9 cellular contexts compared by ENCODE assay signal in genomic region chr2:197628043-197628500, GRCh38. TPM values are rescaled to one million over a fixed set of nuclear protein-coding genes. Genes with fewer than 3 reads are reported as not detected.
DNase-seq lines count a peak whose midpoint lies in the region; ATAC-seq lines count a peak whose summit lies in the region.
"Had no signal": no experiment of that assay in that cellular context is flagged by ENCODE, and none has a peak within 500 bp of the region (broad histone marks: within the 10 kb centered on the region; RNA-seq: fewer than 3 reads in every experiment).

No MANE protein-coding gene starts in this region.

- ATAC-seq in GM19463 (IDR thresholded peaks at IDR 0.05; ENCODE audit: unreplicated experiment) (peak; percentile 83), HG03571 (IDR thresholded peaks at IDR 0.05; ENCODE audit: unreplicated experiment) (peak; percentile 68), GM19467 (IDR thresholded peaks at IDR 0.05; ENCODE audit: unreplicated experiment) (no peak)

- DNase-seq in fibroblast of gingiva (ENCODE audit: low read depth) (peak; percentile 19), skeletal muscle cell (ENCODE audit: low read depth) (peak; percentile 5), H4 (ENCODE audit: low spot score) (no peak), NCI-H1048 (lab: John Stamatoyannopoulos, UW) (no peak), DMS153 (lab: John Stamatoyannopoulos, UW) (no peak)

- H3K4me3 ChIP-seq in skeletal muscle cell (ENCODE audit: low read depth, low read length): no peak overlapping the region
- H3K4me3 ChIP-seq: HAP-1 had no signal

RNA-seq across cellular contexts. Expression of gene RFTN2, which starts 47.3 kb away (rescaled TPM):
- 0.33 and 1.5 TPM in 2 replicates for total RNA-seq in H4 (2014; rRNA removed; shearing (Covaris generic))

Comparison
In these comparisons a context has a peak if more than half of its experiments do, and no peak if none do; other contexts are left out.
1. DNase-seq: peak in fibroblast of gingiva (single experiment) and skeletal muscle cell (single experiment); none in H4 (single experiment), NCI-H1048 (single experiment) and DMS153 (single experiment).